ENCODE assay signal across 10 cellular contexts in the genomic region with DNA sequence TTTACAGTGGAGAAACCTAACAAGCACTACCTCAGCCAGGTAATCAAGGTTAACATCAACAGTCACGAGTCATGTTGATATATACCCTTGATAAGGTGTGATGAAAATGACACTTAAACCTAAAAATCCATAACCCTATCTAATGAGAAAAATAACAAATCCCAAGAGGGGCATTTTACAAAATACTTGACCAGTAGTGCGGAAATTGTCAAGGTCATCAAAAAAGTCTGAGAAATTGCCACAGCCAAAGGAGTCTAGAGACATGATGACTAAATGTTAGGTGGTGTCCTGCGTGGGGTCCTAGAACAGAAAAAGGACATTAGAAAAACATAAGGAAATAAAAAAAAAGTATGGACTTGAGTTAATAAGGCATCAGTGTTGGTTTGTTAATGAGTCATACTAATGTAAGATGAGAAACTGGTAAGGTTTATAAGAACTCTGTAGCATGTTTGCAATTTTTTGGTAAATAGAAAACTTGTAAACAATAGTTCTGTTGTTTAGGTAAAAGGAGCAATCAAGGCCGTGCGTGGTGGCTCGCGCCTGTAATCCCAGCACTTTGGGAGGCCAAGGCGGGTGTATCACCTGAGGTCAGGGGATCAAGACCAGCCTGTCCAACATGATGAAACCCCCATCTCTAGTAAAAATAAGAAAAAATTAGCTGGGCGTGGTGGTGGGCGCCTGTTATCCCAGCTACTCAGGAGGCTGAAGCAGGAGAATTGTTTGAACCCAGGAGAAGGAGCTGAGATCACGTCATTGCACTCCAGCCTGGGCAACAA. TPM values are rescaled to one million over a fixed set of nuclear protein-coding genes. Genes with fewer than 3 reads are reported as not detected.
A peak's percentile ranks its signal among the peaks of the same experiment; 100 is the strongest.
DNase-seq lines count a peak whose midpoint lies in the region; ATAC-seq and TF ChIP-seq lines count a peak whose summit lies in the region.
"Had no signal": no experiment of that assay in that cellular context is flagged by ENCODE, and none has a peak within 500 bp of the region (broad histone marks: within the 10 kb centered on the region; RNA-seq: fewer than 3 reads in every experiment).

No MANE protein-coding gene starts in this region.

- intact Hi-C loops in PC-3 (cut with micrococcal nuclease): no loop called here
- intact Hi-C loops in body of pancreas (cut with DNase I): no loop called here

- no peaks in the 10 kb centered on the region for H3F3A ChIP-seq in PC-3 (ENCODE audit: low read length, unreplicated experiment)

- no peaks in the 10 kb centered on the region for H3K9me3 Mint-ChIP-seq in activated naive CD4-positive, alpha-beta T cell treated with anti-CD3 and anti-CD28 coated beads, Interleukin-2, amount 50 U/mL, for 24 hours
- H3K9me3 Mint-ChIP-seq in effector memory CD8-positive, alpha-beta T cell: no peaks in the 10 kb centered on the region
- no peaks in the 10 kb centered on the region for H3K9me3 Mint-ChIP-seq in stimulated activated naive CD8-positive, alpha-beta T cell treated with anti-CD3 and anti-CD28 coated beads, Interleukin-15, amount 100 ng/mL, for 72 hours

- ATAC-seq in PC-3 (0 out of 2 replicates have a peak, but pooled peaks have one; percentile 4), body of pancreas (no peak), HG03378 (IDR thresholded peaks at IDR 0.05; ENCODE audit: unreplicated experiment) (no peak)
- ATAC-seq in effector memory CD8-positive, alpha-beta T cell (replicated peaks): no peak
- ATAC-seq in stimulated activated naive CD8-positive, alpha-beta T cell treated with anti-CD3 and anti-CD28 coated beads, Interleukin-15, amount 100 ng/mL, for 72 hours: no peak

- TF ChIP-seq CTCF in PC-3 (conservative IDR thresholded peaks at IDR 0.05; ENCODE audit: low read depth, low read length): no peak
- no peak for TF ChIP-seq CTCF in body of pancreas (IDR thresholded peaks at IDR 0.05)

- peak overlapping the region; percentile 44 for H3K4me2 ChIP-seq in PC-3 (ENCODE audit: low read length)

- peaks cover 17% of the 10 kb centered on the region; the same call in 1 of the 2 replicates for H4K20me1 ChIP-seq in PC-3 (ENCODE audit: low read length)

- no peak for DNase-seq in activated naive CD4-positive, alpha-beta T cell (lab: John Stamatoyannopoulos, UW)
- DNase-seq in PC-3: no peak
- no peak for DNase-seq in effector memory CD8-positive, alpha-beta T cell
- no peak for DNase-seq in stimulated activated naive CD8-positive, alpha-beta T cell treated with anti-CD3 and anti-CD28 coated beads, Interleukin-15, amount 100 ng/mL, for 72 hours
- no peak for DNase-seq in body of pancreas
- DNase-seq in NCI-H2196 (lab: John Stamatoyannopoulos, UW; ENCODE audit: unreplicated experiment): no peak
- DNase-seq: NCI-H2107 had no signal

- H3K9ac ChIP-seq in PC-3 (ENCODE audit: low read length): no peak overlapping the region

- CTCF ChIA-PET in PC-3 (lab: Charles Lee): no interaction called here

- H3K4me1 Mint-ChIP-seq in activated naive CD4-positive, alpha-beta T cell treated with anti-CD3 and anti-CD28 coated beads, Interleukin-2, amount 50 U/mL, for 24 hours: peaks cover 15% of the 10 kb centered on the region
- peaks cover 8 to 21% of the 10 kb centered on the region in 2 donors for H3K4me1 Mint-ChIP-seq in effector memory CD8-positive, alpha-beta T cell (ENCODE audit: low read depth in 2 of 2)
- peaks cover 13% of the 10 kb centered on the region for H3K4me1 Mint-ChIP-seq in stimulated activated naive CD8-positive, alpha-beta T cell treated with anti-CD3 and anti-CD28 coated beads, Interleukin-15, amount 100 ng/mL, for 72 hours

- no peak overlapping the region for H2AFZ ChIP-seq in PC-3 (ENCODE audit: low read length)

- no peaks in the 10 kb centered on the region for H3K9me3 ChIP-seq in PC-3 (ENCODE audit: low read length)
- no peaks in the 10 kb centered on the region for H3K9me3 ChIP-seq in body of pancreas

- 75 to 80% methylated on average over 8 to 11 of the region's 11 CpGs for WGBS in body of pancreas, 2 donors

- H3K4me1 ChIP-seq in PC-3 (ENCODE audit: insufficient read depth, low read length) (peaks cover 22% of the 10 kb centered on the region), body of pancreas (peaks cover 16% of the 10 kb centered on the region)

- no peak for TF ChIP-seq POLR2A in body of pancreas (IDR thresholded peaks at IDR 0.05)

- H3K36me3 ChIP-seq in PC-3 (ENCODE audit: low read depth, low read length) (peaks cover 35% of the 10 kb centered on the region), body of pancreas (replicated peaks in 1 of 2; ENCODE audit: insufficient read depth in 1 of 2, low read depth in 2 of 2) (no peaks in the 10 kb centered on the region)

- peak overlapping the region; percentile 97 for H3K4me3 Mint-ChIP-seq in activated naive CD4-positive, alpha-beta T cell treated with anti-CD3 and anti-CD28 coated beads, Interleukin-2, amount 50 U/mL, for 24 hours
- no peak overlapping the region for H3K4me3 Mint-ChIP-seq in effector memory CD8-positive, alpha-beta T cell
- peak overlapping the region; percentile 92 to 94 for H3K4me3 Mint-ChIP-seq in stimulated activated naive CD8-positive, alpha-beta T cell treated with anti-CD3 and anti-CD28 coated beads, Interleukin-15, amount 100 ng/mL, for 72 hours

- peaks cover 33% of the 10 kb centered on the region for H3K79me2 ChIP-seq in PC-3 (ENCODE audit: low read length)

- no peak overlapping the region for H3K27ac ChIP-seq in PC-3 (ENCODE audit: low read length)
- H3K27ac ChIP-seq in body of pancreas: no peak overlapping the region

- no peaks in the 10 kb centered on the region for H3K27me3 ChIP-seq in PC-3 (ENCODE audit: low read length)
- no peaks in the 10 kb centered on the region for H3K27me3 ChIP-seq in body of pancreas

- H3K4me3 ChIP-seq in PC-3 (ENCODE audit: low read length) (peak overlapping the region; percentile 23; the same call in 1 of the 2 replicates), body of pancreas (no peak overlapping the region)

- H3K27me3 Mint-ChIP-seq in activated naive CD4-positive, alpha-beta T cell treated with anti-CD3 and anti-CD28 coated beads, Interleukin-2, amount 50 U/mL, for 24 hours: no peaks in the 10 kb centered on the region
- H3K27me3 Mint-ChIP-seq in effector memory CD8-positive, alpha-beta T cell: no peaks in the 10 kb centered on the region
- no peaks in the 10 kb centered on the region for H3K27me3 Mint-ChIP-seq in stimulated activated naive CD8-positive, alpha-beta T cell treated with anti-CD3 and anti-CD28 coated beads, Interleukin-15, amount 100 ng/mL, for 72 hours

- H3K36me3 Mint-ChIP-seq in activated naive CD4-positive, alpha-beta T cell treated with anti-CD3 and anti-CD28 coated beads, Interleukin-2, amount 50 U/mL, for 24 hours: peaks cover 23% of the 10 kb centered on the region
- peaks cover 43% of the 10 kb centered on the region for H3K36me3 Mint-ChIP-seq in effector memory CD8-positive, alpha-beta T cell (ENCODE audit: insufficient read depth)

- BruUV-seq in PC-3 (replicated peaks; lab: Mats Ljungman, UMichigan): no TSS peak

- POLR2A ChIA-PET in PC-3 (lab: Charles Lee; ENCODE audit: unreplicated experiment): no interaction called here

- H3K27ac Mint-ChIP-seq in activated naive CD4-positive, alpha-beta T cell treated with anti-CD3 and anti-CD28 coated beads, Interleukin-2, amount 50 U/mL, for 24 hours: peak overlapping the region; percentile 85
- peak overlapping the region; percentile 93 to 95 for H3K27ac Mint-ChIP-seq in effector memory CD8-positive, alpha-beta T cell
- peak overlapping the region; percentile 54 to 69 for H3K27ac Mint-ChIP-seq in stimulated activated naive CD8-positive, alpha-beta T cell treated with anti-CD3 and anti-CD28 coated beads, Interleukin-15, amount 100 ng/mL, for 72 hours

- no peaks in the 10 kb centered on the region for H3K9me2 ChIP-seq in PC-3 (replicated peaks; ENCODE audit: low read length)

RNA-seq across cellular contexts. Expression of gene RPL36A, which starts 2.9 kb away (rescaled TPM):
- total RNA-seq in PC-3 (2014; rRNA removed) (914 and 1,023 TPM in 2 replicates), body of pancreas (100 to 1,000 TPM; 369 to 821 TPM)

RNA-seq across cellular contexts. Expression of gene BTK, which starts 7.7 kb away (rescaled TPM):
- not detected in 2 replicates for total RNA-seq in PC-3 (2014; rRNA removed)
- total RNA-seq in body of pancreas: 1 to 10 TPM; 2.6 to 4.0 TPM
- total RNA-seq: epithelial cell of proximal tubule had no signal

RNA-seq across cellular contexts. Expression of gene GLA, which starts 14.0 kb away (rescaled TPM):
- total RNA-seq in PC-3 (2014; rRNA removed) (41.9 and 54.8 TPM in 2 replicates), body of pancreas (1 to 10 TPM; 6.2 to 7.6 TPM)

RNA-seq across cellular contexts. Expression of gene HNRNPH2, which starts 14.3 kb away (rescaled TPM):
- total RNA-seq in PC-3 (2014; rRNA removed): 54.8 TPM in 2 replicates
- 10 to 100 TPM; 24.1 to 25.7 TPM for total RNA-seq in body of pancreas

RNA-seq across cellular contexts. Expression of gene TIMM8A, which starts 45.2 kb away (rescaled TPM):
- total RNA-seq in PC-3 (2014; rRNA removed) (5.0 and 7.8 TPM in 2 replicates), body of pancreas (1 to 10 TPM; 5.3 to 5.7 TPM)

Comparison
In these comparisons a context has a peak if more than half of its experiments do, and no peak if none do; other contexts are left out.
1. H3K4me3 Mint-ChIP-seq: peak in activated naive CD4-positive, alpha-beta T cell treated with anti-CD3 and anti-CD28 coated beads, Interleukin-2, amount 50 U/mL, for 24 hours (single experiment) and stimulated activated naive CD8-positive, alpha-beta T cell treated with anti-CD3 and anti-CD28 coated beads, Interleukin-15, amount 100 ng/mL, for 72 hours (2 of 2); none in effector memory CD8-positive, alpha-beta T cell (0 of 2).
2. Peak in every context shown above with its lines, with median percentiles within 50 percentile points of each other: H3K27ac Mint-ChIP-seq.